ENCODE assay signal across 1 cellular context in genomic region chr1:42681771-42682483, GRCh38.
A peak's percentile ranks its signal among the peaks of the same experiment; 100 is the strongest.
TF ChIP-seq lines count a peak whose summit lies in the region.

Gene YBX1 (plus strand): TSS chr1:42682418. CDS start chr1:42682566, 148 bp downstream.

TF ChIP-seq in K562, 482 proteins besides CTCF, POLR2A, EP300 and RAD21 (continued from another document and continues in another):
- no peak for TF ChIP-seq CUX1 (CRISPR knock-in tag; IDR thresholded peaks at IDR 0.05)
- TF ChIP-seq ADNP (tag; IDR thresholded peaks at IDR 0.05): no peak
- no peak for TF ChIP-seq ZNF609 (CRISPR knock-in tag; IDR thresholded peaks at IDR 0.05; ENCODE audit: borderline replicate concordance)
- TF ChIP-seq ZNF75A (CRISPR knock-in tag; IDR thresholded peaks at IDR 0.05): no peak
- peak in 1 of 2 experiments; percentile 65; a peak in 1 of 4 replicates for TF ChIP-seq ARNT (IDR thresholded peaks at IDR 0.05)
- TF ChIP-seq TSC22D4 (tag; IDR thresholded peaks at IDR 0.05): no peak
- peak; percentile 93 for TF ChIP-seq POLR2G (IDR thresholded peaks at IDR 0.05; ENCODE audit: low read depth, low read length)
- TF ChIP-seq NKRF (IDR thresholded peaks at IDR 0.05; ENCODE audit: borderline replicate concordance): peak; percentile 86; the same call in 1 of the 2 replicates
- no peak for TF ChIP-seq BRD4 (IDR thresholded peaks at IDR 0.05)
- TF ChIP-seq ZNF23 (CRISPR knock-in tag; IDR thresholded peaks at IDR 0.05): no peak
- no peak for TF ChIP-seq SRSF9 (IDR thresholded peaks at IDR 0.05; ENCODE audit: borderline replicate concordance, low read depth, low read length)
- peak; percentile 62 for TF ChIP-seq BRD9 (IDR thresholded peaks at IDR 0.05; ENCODE audit: low read depth, partially characterized antibody)
- TF ChIP-seq KLF6 (CRISPR knock-in tag; IDR thresholded peaks at IDR 0.05; ENCODE audit: borderline replicate concordance): peak; percentile 18; the same call in 1 of the 2 replicates
- TF ChIP-seq SMAD2 (IDR thresholded peaks at IDR 0.05; ENCODE audit: low read depth, low read length): no peak
- TF ChIP-seq CC2D1A (IDR thresholded peaks at IDR 0.05): peak; percentile 97; the same call in 1 of the 2 replicates
- no peak for TF ChIP-seq ZNF408 (CRISPR knock-in tag; IDR thresholded peaks at IDR 0.05; ENCODE audit: low read depth)
- peak; percentile 100 for TF ChIP-seq USF2 (CRISPR knock-in tag; IDR thresholded peaks at IDR 0.05)
- no peak for TF ChIP-seq KAT2B (IDR thresholded peaks at IDR 0.05; ENCODE audit: low read depth, low read length)
- no peak for TF ChIP-seq ILF3 (IDR thresholded peaks at IDR 0.05; ENCODE audit: borderline replicate concordance)
- TF ChIP-seq MXD1 (CRISPR knock-in tag; IDR thresholded peaks at IDR 0.05; ENCODE audit: borderline replicate concordance, poor library complexity, severe bottlenecking): peak; percentile 72
- no peak for TF ChIP-seq SMARCA4 (IDR thresholded peaks at IDR 0.05)
- no peak; the same call in 1 of the 2 replicates for TF ChIP-seq ERF (CRISPR knock-in tag; IDR thresholded peaks at IDR 0.05)
- no peak for TF ChIP-seq PYGO2 (tag; IDR thresholded peaks at IDR 0.05)
- TF ChIP-seq ZC3H11A (IDR thresholded peaks at IDR 0.05; ENCODE audit: low read depth, low read length): no peak
- TF ChIP-seq HNRNPK (IDR thresholded peaks at IDR 0.05; ENCODE audit: low read depth, low read length, poor library complexity, severe bottlenecking): no peak
- 0 out of 2 replicates have a peak, but pooled peaks have one; percentile 29 for TF ChIP-seq CBFB (CRISPR knock-in tag; IDR thresholded peaks at IDR 0.05)
- peak; percentile 91 for TF ChIP-seq RBM25 (IDR thresholded peaks at IDR 0.05; ENCODE audit: low read depth, low read length, severe bottlenecking)
- TF ChIP-seq E2F1 (CRISPR knock-in tag; IDR thresholded peaks at IDR 0.05): peak; percentile 78
- no peak for TF ChIP-seq ZNF518B (CRISPR knock-in tag; IDR thresholded peaks at IDR 0.05)
- TF ChIP-seq HOXB6 (CRISPR knock-in tag; IDR thresholded peaks at IDR 0.05; ENCODE audit: borderline replicate concordance): no peak
- no peak for TF ChIP-seq SFPQ (IDR thresholded peaks at IDR 0.05; ENCODE audit: low read depth, low read length)
- no peak for TF ChIP-seq ZNF395 (CRISPR knock-in tag; IDR thresholded peaks at IDR 0.05)
- no peak for TF ChIP-seq ZNF644 (tag; IDR thresholded peaks at IDR 0.05; ENCODE audit: low read depth)
- peak; percentile 87 for TF ChIP-seq NR3C1 (CRISPR knock-in tag; IDR thresholded peaks at IDR 0.05)
- no peak for TF ChIP-seq ZNF354B (CRISPR knock-in tag; IDR thresholded peaks at IDR 0.05)
- TF ChIP-seq TBP (optimal IDR thresholded peaks at IDR 0.05; ENCODE audit: low read depth, low read length): peak; percentile 80
- TF ChIP-seq GTF2F1 (IDR thresholded peaks at IDR 0.05; ENCODE audit: low read depth, low read length): peak; percentile 53; the same call in 1 of the 2 replicates
- peak; percentile 83 for TF ChIP-seq ZNF431 (CRISPR knock-in tag; IDR thresholded peaks at IDR 0.05)
- TF ChIP-seq FOXA1 (IDR thresholded peaks at IDR 0.05; ENCODE audit: borderline replicate concordance): no peak
- no peak for TF ChIP-seq ZKSCAN3 (CRISPR knock-in tag; IDR thresholded peaks at IDR 0.05)
